ENCODE assay signal across 1 cellular context in genomic region chr7:139675127-139676110, GRCh38.
TF ChIP-seq lines count a peak whose summit lies in the region.

No MANE protein-coding gene starts in this region.

TF ChIP-seq in HepG2, 621 proteins besides CTCF, POLR2A, EP300 and RAD21 (continued from another document and continues in another):
- TF ChIP-seq HNF1A (IDR thresholded peaks at IDR 0.05; ENCODE audit: low read depth) (peak; percentile 48; the same call in 1 of the 2 replicates), HNF1A (CRISPR knock-in tag; IDR thresholded peaks at IDR 0.05; ENCODE audit: borderline replicate concordance) (peak; percentile 86; the same call in 1 of the 2 replicates), HNRNPUL1 (IDR thresholded peaks at IDR 0.05; ENCODE audit: low read depth, low read length) (no peak), FOSL1 (CRISPR knock-in tag; IDR thresholded peaks at IDR 0.05; ENCODE audit: borderline replicate concordance) (no peak; the same call in 1 of the 2 replicates), ZNF577 (CRISPR knock-in tag; IDR thresholded peaks at IDR 0.05; ENCODE audit: borderline replicate concordance, low read depth) (no peak), ZNF512B (CRISPR knock-in tag; IDR thresholded peaks at IDR 0.05; ENCODE audit: borderline replicate concordance) (no peak), ZNF720 (CRISPR knock-in tag; IDR thresholded peaks at IDR 0.05) (no peak), ZBTB40 (IDR thresholded peaks at IDR 0.05) (no peak), ZBTB40 (CRISPR knock-in tag; IDR thresholded peaks at IDR 0.05) (peak; percentile 37; the same call in 1 of the 2 replicates), HINFP (CRISPR knock-in tag; IDR thresholded peaks at IDR 0.05; ENCODE audit: low read depth) (no peak), ZNF251 (CRISPR knock-in tag; IDR thresholded peaks at IDR 0.05) (no peak), ATAD3A (CRISPR knock-in tag; IDR thresholded peaks at IDR 0.05) (no peak), TFDP2 (CRISPR knock-in tag; IDR thresholded peaks at IDR 0.05) (peak; percentile 35; the same call in 1 of the 2 replicates), MEF2D (CRISPR knock-in tag; IDR thresholded peaks at IDR 0.05) (peak; percentile 83), PHF21A (CRISPR knock-in tag; IDR thresholded peaks at IDR 0.05) (peak; percentile 95), ZNF883 (CRISPR knock-in tag; IDR thresholded peaks at IDR 0.05; ENCODE audit: not compliant biosample characterization) (no peak), POLR2AphosphoS2 (IDR thresholded peaks at IDR 0.05; ENCODE audit: low read depth, low read length) (no peak), HNRNPLL (IDR thresholded peaks at IDR 0.05; ENCODE audit: low read depth, low read length, poor library complexity, severe bottlenecking) (no peak), NFKB2 (CRISPR knock-in tag; IDR thresholded peaks at IDR 0.05; ENCODE audit: borderline replicate concordance) (no peak), ZNF816 (CRISPR knock-in tag; IDR thresholded peaks at IDR 0.05; ENCODE audit: borderline replicate concordance) (no peak), TCF7L2 (IDR thresholded peaks at IDR 0.05; ENCODE audit: low read depth, low read length) (no peak), ZFP36 (IDR thresholded peaks at IDR 0.05; ENCODE audit: borderline replicate concordance, low read depth, low read length, partially characterized antibody) (no peak), ZNF33B (CRISPR knock-in tag; IDR thresholded peaks at IDR 0.05) (no peak; the same call in 1 of the 2 replicates), ZBTB25 (CRISPR knock-in tag; IDR thresholded peaks at IDR 0.05) (peak; percentile 90), STAG1 (CRISPR knock-in tag; IDR thresholded peaks at IDR 0.05) (peak; percentile 30; the same call in 1 of the 2 replicates), ZNF367 (CRISPR knock-in tag; IDR thresholded peaks at IDR 0.05; ENCODE audit: borderline replicate concordance) (0 out of 2 replicates have a peak, but pooled peaks have one; percentile 38), ZNF142 (CRISPR knock-in tag; IDR thresholded peaks at IDR 0.05) (no peak)
